In the genomic region with DNA sequence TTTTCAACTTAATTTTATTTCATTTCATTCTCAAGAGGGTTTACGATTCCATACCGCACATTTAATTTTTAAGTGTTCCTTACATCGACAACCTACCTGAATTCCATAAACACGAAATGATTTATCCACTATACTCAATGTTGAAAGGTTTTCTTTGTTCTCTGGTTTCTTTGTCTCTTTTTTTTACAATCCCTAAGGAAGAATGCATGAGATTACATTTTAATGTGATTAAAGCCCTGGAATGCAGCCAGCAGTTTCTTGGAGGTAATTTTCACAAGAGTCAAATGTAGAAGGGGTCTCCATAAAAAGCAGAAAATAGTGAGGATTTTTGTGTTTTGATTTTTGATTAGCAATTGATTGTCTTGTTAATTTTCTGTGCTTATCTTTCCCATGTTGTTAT, we compare ENCODE assay signal across 25 cellular contexts. TPM values are rescaled to one million over a fixed set of nuclear protein-coding genes. Genes with fewer than 3 reads are reported as not detected.
"Had no signal": no experiment of that assay in that cellular context is flagged by ENCODE, and none has a peak within 500 bp of the region (broad histone marks: within the 10 kb centered on the region; RNA-seq: fewer than 3 reads in every experiment).

No MANE protein-coding gene starts in this region.

- H3K27me3 Mint-ChIP-seq: activated B cell treated with CpG ODN at 0.5 μM for 24 hours; stimulated activated naive CD8-positive, alpha-beta T cell treated with anti-CD3 and anti-CD28 coated beads, Interleukin-15, Interleukin-2, amounts not matched to agents 100 ng/mL and 50 ng/mL, for 24 hours had no signal

- DNase-seq: activated B cell treated with CpG ODN at 0.5 μM for 24 hours; activated CD4-positive, alpha-beta T cell treated with anti-CD3 and anti-CD28 coated beads for 36 hours; activated CD4-positive, alpha-beta T cell treated with anti-CD3 and anti-CD28 coated beads, Interleukin-2, amount 50 U/mL, for 4 hours; activated CD8-positive, alpha-beta memory T cell treated with anti-CD3 and anti-CD28 coated beads, Interleukin-2, amount 50 U/mL, for 48 hours; activated naive CD4-positive, alpha-beta T cell treated with Interleukin-2 at 50 U/mL for 16 hours; activated naive CD8-positive, alpha-beta T cell treated with anti-CD3 and anti-CD28 coated beads for 36 hours; activated T-cell treated with anti-CD3 and anti-CD28 coated beads, Interleukin-2, amount 50 U/mL, for 4 hours; central memory CD4-positive, alpha-beta T cell; dermis blood vessel endothelial cell; effector memory CD4-positive, alpha-beta T cell; glutamatergic neuron; kidney glomerular epithelial cell; left ventricle myocardium inferior; mammary epithelial cell; right lobe of liver; stimulated activated CD4-positive, alpha-beta T cell treated with anti-CD3 and anti-CD28 coated beads, Interleukin-1b, Interleukin-23, amount 100 ng/mL, for 48 hours; substantia nigra; T1000; tibial artery had no signal

- ATAC-seq: activated CD4-positive, alpha-beta T cell treated with anti-CD3 and anti-CD28 coated beads for 36 hours; activated T-cell treated with anti-CD3 and anti-CD28 coated beads, Interleukin-2, amount 50 U/mL, for 4 hours; esophagus mucosa; natural killer cell treated with Interleukin-12 subunit alpha and Interleukin-12 subunit beta and Interleukin-15 and Interleukin-18, amount 100 ng/mL, for 72 hours; right lobe of liver had no signal

- H3K4me1 ChIP-seq: parathyroid adenoma, right lobe of liver, tibial artery had no signal

- H3K36me3 ChIP-seq: left ventricle myocardium inferior, right lobe of liver, tibial artery had no signal

- H3K9me3 ChIP-seq: right lobe of liver had no signal

- H3K4me3 ChIP-seq: hepatocyte, left ventricle myocardium inferior, right lobe of liver, skin epidermis, tibial artery had no signal

- H3K4me2 ChIP-seq: hepatocyte had no signal

- H3K27ac Mint-ChIP-seq: activated B cell treated with CpG ODN at 0.5 μM for 24 hours; activated CD4-positive, alpha-beta T cell treated with anti-CD3 and anti-CD28 coated beads for 36 hours; activated naive CD8-positive, alpha-beta T cell treated with anti-CD3 and anti-CD28 coated beads for 36 hours; natural killer cell treated with Interleukin-12 subunit alpha and Interleukin-12 subunit beta and Interleukin-15 and Interleukin-18, amount 100 ng/mL, for 72 hours; stimulated activated naive CD8-positive, alpha-beta T cell treated with anti-CD3 and anti-CD28 coated beads, Interleukin-15, Interleukin-2, amounts not matched to agents 100 ng/mL and 50 ng/mL, for 24 hours had no signal

- H3K9ac ChIP-seq: parathyroid adenoma had no signal

- H3K27ac ChIP-seq: hepatocyte, left ventricle myocardium inferior, parathyroid adenoma, right lobe of liver, skin epidermis, tibial artery had no signal

- H3K27me3 ChIP-seq: hepatocyte, right lobe of liver had no signal

- H3K4me3 Mint-ChIP-seq: activated B cell treated with CpG ODN at 0.5 μM for 24 hours; activated CD4-positive, alpha-beta T cell treated with anti-CD3 and anti-CD28 coated beads for 36 hours; activated naive CD8-positive, alpha-beta T cell treated with anti-CD3 and anti-CD28 coated beads for 36 hours; activated T-cell treated with anti-CD3 and anti-CD28 coated beads, Interleukin-2, amount 50 U/mL, for 4 hours; natural killer cell treated with Interleukin-12 subunit alpha and Interleukin-12 subunit beta and Interleukin-15 and Interleukin-18, amount 100 ng/mL, for 72 hours; stimulated activated naive CD8-positive, alpha-beta T cell treated with anti-CD3 and anti-CD28 coated beads, Interleukin-15, Interleukin-2, amounts not matched to agents 100 ng/mL and 50 ng/mL, for 24 hours had no signal

- H2AFZ ChIP-seq: hepatocyte, parathyroid adenoma had no signal

- H3K79me2 ChIP-seq: hepatocyte, parathyroid adenoma had no signal

- H3K4me1 Mint-ChIP-seq: activated B cell treated with CpG ODN at 0.5 μM for 24 hours; activated CD4-positive, alpha-beta T cell treated with anti-CD3 and anti-CD28 coated beads for 36 hours; activated naive CD8-positive, alpha-beta T cell treated with anti-CD3 and anti-CD28 coated beads for 36 hours had no signal

RNA-seq across cellular contexts. Expression of a gene that starts 59.2 kb away (rescaled TPM):
- total RNA-seq: activated B cell treated with CpG ODN at 0.5 μM for 24 hours had no signal
